1 cellular context compared by ENCODE assay signal in genomic region chr17:81712468-81713003, GRCh38.
TF ChIP-seq lines count a peak whose summit lies in the region.

No MANE protein-coding gene starts in this region.

TF ChIP-seq in K562, 482 proteins besides CTCF, POLR2A, EP300 and RAD21 (continued from another document and continues in another):
- TF ChIP-seq ARHGAP35 (IDR thresholded peaks at IDR 0.05; ENCODE audit: partially characterized antibody) (no peak), MTA1 (IDR thresholded peaks at IDR 0.05; ENCODE audit: borderline replicate concordance) (no peak), RHOXF2B (CRISPR knock-in tag; conservative IDR thresholded peaks at IDR 0.05) (no peak), CUX1 (CRISPR knock-in tag; IDR thresholded peaks at IDR 0.05) (no peak), AFF1 (IDR thresholded peaks at IDR 0.05; ENCODE audit: low read depth in 1 of 2, partially characterized antibody in 2 of 2) (no peak), BHLHE40 (IDR thresholded peaks at IDR 0.05; ENCODE audit: low read length) (no peak), LCOR (CRISPR knock-in tag; IDR thresholded peaks at IDR 0.05) (no peak), HLTF (IDR thresholded peaks at IDR 0.05) (no peak), NR2C1 (IDR thresholded peaks at IDR 0.05) (no peak), NR2C1 (tag; IDR thresholded peaks at IDR 0.05) (no peak), CBFB (CRISPR knock-in tag; IDR thresholded peaks at IDR 0.05) (no peak), ZKSCAN3 (CRISPR knock-in tag; IDR thresholded peaks at IDR 0.05) (no peak), ZNF830 (CRISPR knock-in tag; IDR thresholded peaks at IDR 0.05) (0 out of 2 replicates have a peak, but pooled peaks have one; percentile 61), MCM5 (IDR thresholded peaks at IDR 0.05; ENCODE audit: low read depth) (no peak), FOXO4 (CRISPR knock-in tag; IDR thresholded peaks at IDR 0.05) (no peak), ETV6 (IDR thresholded peaks at IDR 0.05; ENCODE audit: borderline replicate concordance in 1 of 2, low read depth in 2 of 2, low read length in 1 of 2) (no peak), ETV6 (CRISPR knock-in tag; IDR thresholded peaks at IDR 0.05; ENCODE audit: borderline replicate concordance) (no peak), CCAR2 (IDR thresholded peaks at IDR 0.05; ENCODE audit: low read depth, low read length) (no peak), NFRKB (IDR thresholded peaks at IDR 0.05; ENCODE audit: low read depth) (no peak), SMARCA4 (IDR thresholded peaks at IDR 0.05) (no peak), SMARCA5 (IDR thresholded peaks at IDR 0.05) (peak; percentile 38; the same call in 1 of the 2 replicates), PHF21A (IDR thresholded peaks at IDR 0.05; ENCODE audit: borderline replicate concordance, low read depth) (no peak), RBBP5 (IDR thresholded peaks at IDR 0.05; ENCODE audit: borderline replicate concordance, insufficient read depth, low read length, poor library complexity, severe bottlenecking) (peak; percentile 18), CHAMP1 (IDR thresholded peaks at IDR 0.05) (no peak), BRD9 (IDR thresholded peaks at IDR 0.05; ENCODE audit: low read depth, partially characterized antibody) (no peak), BRF1 (IDR thresholded peaks at IDR 0.05; ENCODE audit: borderline replicate concordance, extremely low read depth, insufficient read length) (no peak), HNRNPH1 (optimal IDR thresholded peaks at IDR 0.05; ENCODE audit: low read depth, low read length) (peak; percentile 41), ZNF76 (CRISPR knock-in tag; IDR thresholded peaks at IDR 0.05; ENCODE audit: borderline replicate concordance) (no peak), NR1H2 (CRISPR knock-in tag; IDR thresholded peaks at IDR 0.05) (no peak), POLR2G (IDR thresholded peaks at IDR 0.05; ENCODE audit: low read depth, low read length) (peak; percentile 77), SRF (CRISPR knock-in tag; IDR thresholded peaks at IDR 0.05) (no peak), RNF2 (IDR thresholded peaks at IDR 0.05) (0 out of 2 replicates have a peak, but pooled peaks have one; percentile 18), ZBTB7A (IDR thresholded peaks at IDR 0.05; ENCODE audit: borderline replicate concordance, control insufficient read depth, low read depth, low read length) (no peak), ATF7 (IDR thresholded peaks at IDR 0.05) (0 out of 2 replicates have a peak, but pooled peaks have one; percentile 12), PPARD (CRISPR knock-in tag; IDR thresholded peaks at IDR 0.05) (no peak), SP1 (CRISPR knock-in tag; IDR thresholded peaks at IDR 0.05) (peak; percentile 32; the same call in 1 of the 2 replicates), HDAC8 (tag; IDR thresholded peaks at IDR 0.05) (no peak)
- TF ChIP-seq, protein P1, sequence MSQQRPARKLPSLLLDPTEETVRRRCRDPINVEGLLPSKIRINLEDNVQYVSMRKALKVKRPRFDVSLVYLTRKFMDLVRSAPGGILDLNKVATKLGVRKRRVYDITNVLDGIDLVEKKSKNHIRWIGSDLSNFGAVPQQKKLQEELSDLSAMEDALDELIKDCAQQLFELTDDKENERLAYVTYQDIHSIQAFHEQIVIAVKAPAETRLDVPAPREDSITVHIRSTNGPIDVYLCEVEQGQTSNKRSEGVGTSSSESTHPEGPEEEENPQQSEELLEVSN (IDR thresholded peaks at IDR 0.05; ENCODE audit: borderline replicate concordance in 1 of 2, extremely low read depth in 1 of 2, insufficient read depth in 1 of 2, insufficient read length in 1 of 2, low read depth in 1 of 2, low read length in 1 of 2, poor library complexity in 1 of 2, severe bottlenecking in 1 of 2): peak in 1 of 2 experiments; percentile 63
- TF ChIP-seq, protein P2, sequence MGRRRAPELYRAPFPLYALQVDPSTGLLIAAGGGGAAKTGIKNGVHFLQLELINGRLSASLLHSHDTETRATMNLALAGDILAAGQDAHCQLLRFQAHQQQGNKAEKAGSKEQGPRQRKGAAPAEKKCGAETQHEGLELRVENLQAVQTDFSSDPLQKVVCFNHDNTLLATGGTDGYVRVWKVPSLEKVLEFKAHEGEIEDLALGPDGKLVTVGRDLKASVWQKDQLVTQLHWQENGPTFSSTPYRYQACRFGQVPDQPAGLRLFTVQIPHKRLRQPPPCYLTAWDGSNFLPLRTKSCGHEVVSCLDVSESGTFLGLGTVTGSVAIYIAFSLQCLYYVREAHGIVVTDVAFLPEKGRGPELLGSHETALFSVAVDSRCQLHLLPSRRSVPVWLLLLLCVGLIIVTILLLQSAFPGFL (CRISPR knock-in tag; IDR thresholded peaks at IDR 0.05): no peak
- TF ChIP-seq, protein P3, sequence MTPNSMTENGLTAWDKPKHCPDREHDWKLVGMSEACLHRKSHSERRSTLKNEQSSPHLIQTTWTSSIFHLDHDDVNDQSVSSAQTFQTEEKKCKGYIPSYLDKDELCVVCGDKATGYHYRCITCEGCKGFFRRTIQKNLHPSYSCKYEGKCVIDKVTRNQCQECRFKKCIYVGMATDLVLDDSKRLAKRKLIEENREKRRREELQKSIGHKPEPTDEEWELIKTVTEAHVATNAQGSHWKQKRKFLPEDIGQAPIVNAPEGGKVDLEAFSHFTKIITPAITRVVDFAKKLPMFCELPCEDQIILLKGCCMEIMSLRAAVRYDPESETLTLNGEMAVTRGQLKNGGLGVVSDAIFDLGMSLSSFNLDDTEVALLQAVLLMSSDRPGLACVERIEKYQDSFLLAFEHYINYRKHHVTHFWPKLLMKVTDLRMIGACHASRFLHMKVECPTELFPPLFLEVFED (CRISPR knock-in tag; conservative IDR thresholded peaks at IDR 0.05): no peak
- TF ChIP-seq, protein P4, sequence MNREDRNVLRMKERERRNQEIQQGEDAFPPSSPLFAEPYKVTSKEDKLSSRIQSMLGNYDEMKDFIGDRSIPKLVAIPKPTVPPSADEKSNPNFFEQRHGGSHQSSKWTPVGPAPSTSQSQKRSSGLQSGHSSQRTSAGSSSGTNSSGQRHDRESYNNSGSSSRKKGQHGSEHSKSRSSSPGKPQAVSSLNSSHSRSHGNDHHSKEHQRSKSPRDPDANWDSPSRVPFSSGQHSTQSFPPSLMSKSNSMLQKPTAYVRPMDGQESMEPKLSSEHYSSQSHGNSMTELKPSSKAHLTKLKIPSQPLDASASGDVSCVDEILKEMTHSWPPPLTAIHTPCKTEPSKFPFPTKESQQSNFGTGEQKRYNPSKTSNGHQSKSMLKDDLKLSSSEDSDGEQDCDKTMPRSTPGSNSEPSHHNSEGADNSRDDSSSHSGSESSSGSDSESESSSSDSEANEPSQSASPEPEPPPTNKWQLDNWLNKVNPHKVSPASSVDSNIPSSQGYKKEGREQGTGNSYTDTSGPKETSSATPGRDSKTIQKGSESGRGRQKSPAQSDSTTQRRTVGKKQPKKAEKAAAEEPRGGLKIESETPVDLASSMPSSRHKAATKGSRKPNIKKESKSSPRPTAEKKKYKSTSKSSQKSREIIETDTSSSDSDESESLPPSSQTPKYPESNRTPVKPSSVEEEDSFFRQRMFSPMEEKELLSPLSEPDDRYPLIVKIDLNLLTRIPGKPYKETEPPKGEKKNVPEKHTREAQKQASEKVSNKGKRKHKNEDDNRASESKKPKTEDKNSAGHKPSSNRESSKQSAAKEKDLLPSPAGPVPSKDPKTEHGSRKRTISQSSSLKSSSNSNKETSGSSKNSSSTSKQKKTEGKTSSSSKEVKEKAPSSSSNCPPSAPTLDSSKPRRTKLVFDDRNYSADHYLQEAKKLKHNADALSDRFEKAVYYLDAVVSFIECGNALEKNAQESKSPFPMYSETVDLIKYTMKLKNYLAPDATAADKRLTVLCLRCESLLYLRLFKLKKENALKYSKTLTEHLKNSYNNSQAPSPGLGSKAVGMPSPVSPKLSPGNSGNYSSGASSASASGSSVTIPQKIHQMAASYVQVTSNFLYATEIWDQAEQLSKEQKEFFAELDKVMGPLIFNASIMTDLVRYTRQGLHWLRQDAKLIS (CRISPR knock-in tag; IDR thresholded peaks at IDR 0.05): no peak
